ENCODE assay signal across 8 cellular contexts in the genomic region with DNA sequence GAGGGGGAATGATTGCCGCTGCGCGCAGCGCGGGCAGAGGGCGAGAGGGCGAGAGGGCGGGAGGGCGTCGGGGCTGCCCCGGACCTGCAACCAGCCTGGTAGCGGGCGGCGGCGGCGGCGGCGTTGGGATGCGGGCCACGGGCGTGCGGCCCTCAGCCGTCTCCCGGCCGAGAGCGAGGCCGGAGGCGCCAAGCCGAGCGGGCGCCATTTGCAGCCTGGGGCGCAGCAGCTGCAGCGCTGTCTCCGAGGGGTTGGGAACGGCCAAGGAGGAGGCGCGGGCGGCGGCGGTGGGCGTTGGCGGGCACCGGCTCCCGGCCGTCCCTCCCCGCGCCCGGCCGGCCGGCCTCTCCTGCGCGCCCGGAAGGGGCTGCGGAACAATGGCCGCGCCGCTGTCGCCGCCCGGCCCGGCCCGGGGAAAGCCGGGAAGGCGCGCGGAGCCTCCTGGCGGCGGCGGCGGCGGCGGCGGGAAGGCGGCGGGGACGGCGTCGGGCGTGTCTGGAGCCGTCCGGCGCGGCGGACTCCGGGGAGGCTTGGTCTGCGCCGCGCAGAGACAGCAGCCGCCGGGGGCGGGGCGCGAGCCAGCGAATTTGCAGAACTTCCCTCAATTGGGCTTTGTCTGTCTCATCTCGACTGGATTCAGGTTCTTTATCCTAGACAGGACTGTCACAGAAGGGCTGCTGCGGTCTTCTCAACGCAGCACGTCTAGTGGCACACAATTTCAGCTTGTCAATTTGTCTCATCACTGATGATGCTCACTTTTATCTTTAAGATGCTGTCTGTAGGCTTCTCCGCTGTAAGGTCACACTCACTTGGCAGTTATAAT. TPM values are rescaled to one million over a fixed set of nuclear protein-coding genes. Genes with fewer than 3 reads are reported as not detected.
DNase-seq lines count a peak whose midpoint lies in the region; ATAC-seq and TF ChIP-seq lines count a peak whose summit lies in the region.

No MANE protein-coding gene starts in this region.

- H3K9me3 ChIP-seq in HUES48 (ENCODE audit: control insufficient read depth, insufficient read depth, low read length) (no peaks in the 10 kb centered on the region), OCI-LY7 (ENCODE audit: low read length) (no peaks in the 10 kb centered on the region), left ventricle myocardium inferior (replicated peaks) (no peaks in the 10 kb centered on the region), parathyroid adenoma (ENCODE audit: control insufficient read depth, low read length) (no peaks in the 10 kb centered on the region)

- TF ChIP-seq CTCF in OCI-LY7 (conservative IDR thresholded peaks at IDR 0.05; ENCODE audit: low read length) (no peak), left ventricle myocardium inferior (IDR thresholded peaks at IDR 0.05; ENCODE audit: borderline replicate concordance) (peak; percentile 54), parathyroid adenoma (IDR thresholded peaks at IDR 0.05) (no peak)

- DNase-seq in SIG-M5 treated with dmso at 0.1 percent for 504 hours (lab: John Stamatoyannopoulos, UW; ENCODE audit: unreplicated experiment) = peak; percentile 70
- no peak for DNase-seq in SIG-M5 (lab: John Stamatoyannopoulos, UW)
- DNase-seq in OCI-LY7 (ENCODE audit: low spot score) = peak; percentile 21
- peak in 45 of 56 donors; percentile 1 to 71 (median 36) for DNase-seq in amygdala (lab: John Stamatoyannopoulos, UW)
- peak; percentile 82 for DNase-seq in left ventricle myocardium inferior

- intact Hi-C loops in OCI-LY7 (cut with micrococcal nuclease; ENCODE audit: unreplicated experiment) = no loop called here
- intact Hi-C loops in left ventricle myocardium inferior (cut with micrococcal nuclease) = no loop called here

- H3K4me3 ChIP-seq in HUES48 (ENCODE audit: low read depth, low read length) (peak overlapping the region; percentile 64), OCI-LY7 (ENCODE audit: low read depth, low read length, poor library complexity, severe bottlenecking) (peak overlapping the region; percentile 64), left ventricle myocardium inferior (peak overlapping the region; percentile 87), parathyroid adenoma (ENCODE audit: low read depth, low read length) (peak overlapping the region; percentile 59)

- no TSS peak for BruUV-seq in OCI-LY7 (replicated peaks; lab: Mats Ljungman, UMichigan)

- H3K36me3 ChIP-seq in HUES48 (ENCODE audit: control insufficient read depth, insufficient read depth, low read length) = no peaks in the 10 kb centered on the region
- H3K36me3 ChIP-seq in OCI-LY7 (ENCODE audit: insufficient read depth, low read length) = no peaks in the 10 kb centered on the region
- no peaks in the 10 kb centered on the region for H3K36me3 ChIP-seq in left ventricle myocardium inferior
- no peaks in the 10 kb centered on the region for H3K36me3 ChIP-seq in parathyroid adenoma (ENCODE audit: control insufficient read depth, insufficient read depth, low read length)

- H3K27ac ChIP-seq in HUES48 (ENCODE audit: low read depth, low read length) (peak overlapping the region; percentile 94), OCI-LY7 (ENCODE audit: low read depth, low read length, poor library complexity, severe bottlenecking) (no peak overlapping the region), left ventricle myocardium inferior (replicated peaks) (peak overlapping the region; percentile 100), parathyroid adenoma (peak overlapping the region; percentile 84)

- H3K79me2 ChIP-seq in OCI-LY7 (ENCODE audit: insufficient read depth, low read depth, low read length) (no peaks in the 10 kb centered on the region), parathyroid adenoma (no peaks in the 10 kb centered on the region)

- ATAC-seq in GM19328 (IDR thresholded peaks at IDR 0.05; ENCODE audit: unreplicated experiment) = no peak

- H2AFZ ChIP-seq in OCI-LY7 (ENCODE audit: low read length) = no peak overlapping the region; the same call in 1 of the 2 replicates
- H2AFZ ChIP-seq in parathyroid adenoma = peak overlapping the region; percentile 82

- no peaks in the 10 kb centered on the region for H4K20me1 ChIP-seq in OCI-LY7 (ENCODE audit: insufficient read depth, low read length)

- no peaks in the 10 kb centered on the region for H3K9me2 ChIP-seq in OCI-LY7 (ENCODE audit: insufficient read depth, low read length)

- H3K9ac ChIP-seq in HUES48 (ENCODE audit: low read depth, low read length) = peak overlapping the region; percentile 92
- no peak overlapping the region for H3K9ac ChIP-seq in parathyroid adenoma

- H3K27me3 ChIP-seq in HUES48 (ENCODE audit: control insufficient read depth, insufficient read depth, low read length) = no peaks in the 10 kb centered on the region
- H3K27me3 ChIP-seq in left ventricle myocardium inferior (ENCODE audit: low read depth) = no peaks in the 10 kb centered on the region
- no peaks in the 10 kb centered on the region for H3K27me3 ChIP-seq in parathyroid adenoma (ENCODE audit: control insufficient read depth, insufficient read depth, low read length)

- peak overlapping the region; percentile 63 for H3K4me2 ChIP-seq in OCI-LY7 (ENCODE audit: low read length)
- H3K4me2 ChIP-seq in parathyroid adenoma (ENCODE audit: low read length) = peak overlapping the region; percentile 65

- CTCF ChIA-PET in OCI-LY7 (lab: Charles Lee; ENCODE audit: unreplicated experiment) = no interaction called here

- POLR2A ChIA-PET in OCI-LY7 (lab: Charles Lee) = no interaction called here

- H3K4me1 ChIP-seq in HUES48 (ENCODE audit: control insufficient read depth, insufficient read depth, low read length) = no peaks in the 10 kb centered on the region
- H3K4me1 ChIP-seq in OCI-LY7 (ENCODE audit: insufficient read depth, low read length, poor library complexity, severe bottlenecking) = no peaks in the 10 kb centered on the region
- peaks cover 36% of the 10 kb centered on the region for H3K4me1 ChIP-seq in left ventricle myocardium inferior
- H3K4me1 ChIP-seq in parathyroid adenoma = no peaks in the 10 kb centered on the region

RNA-seq across cellular contexts. Expression of a gene that starts 35.7 kb away (rescaled TPM):
- 0.03 TPM in 1 of 2 replicates, not detected in the other for total RNA-seq in OCI-LY7 (2014; rRNA removed; shearing (Covaris generic))
- total RNA-seq in OCI-LY7 (2022) = not detected in 2 replicates
- 0.03 TPM for total RNA-seq in left ventricle myocardium inferior

RNA-seq across cellular contexts. Expression of a gene that starts 38.6 kb away (rescaled TPM):
- total RNA-seq in OCI-LY7 (2014; rRNA removed; shearing (Covaris generic)) = 0.54 and 1.5 TPM in 2 replicates
- total RNA-seq in OCI-LY7 (2022) (0.24 and 0.29 TPM in 2 replicates), left ventricle myocardium inferior (3.4 TPM)
